29 cellular contexts compared by ENCODE assay signal in genomic region chr22:31439805-31440204, GRCh38. TPM values are rescaled to one million over a fixed set of nuclear protein-coding genes. Genes with fewer than 3 reads are reported as not detected.
A peak's percentile ranks its signal among the peaks of the same experiment; 100 is the strongest.
DNase-seq lines count a peak whose midpoint lies in the region; ATAC-seq and TF ChIP-seq lines count a peak whose summit lies in the region.
"Had no signal": no experiment of that assay in that cellular context is flagged by ENCODE, and none has a peak within 500 bp of the region (broad histone marks: within the 10 kb centered on the region; RNA-seq: fewer than 3 reads in every experiment).

No MANE protein-coding gene starts in this region.

- H3K4me3 ChIP-seq in A673 (ENCODE audit: low read depth, low read length, poor library complexity, severe bottlenecking) (no peak overlapping the region), Caco-2 (ENCODE audit: low read depth, low read length) (no peak overlapping the region), fibroblast of villous mesenchyme (ENCODE audit: low read depth, low read length) (no peak overlapping the region), GM23338 (no peak overlapping the region), suprapubic skin (no peak overlapping the region)
- H3K4me3 ChIP-seq: BLaER1, dorsolateral prefrontal cortex, GM23248, PC-9 had no signal

- H3K36me3 ChIP-seq in A673 (ENCODE audit: insufficient read depth, low read length, poor library complexity, severe bottlenecking) (peaks cover 94% of the 10 kb centered on the region), Caco-2 (ENCODE audit: control insufficient read depth, insufficient read depth, low read length) (no peaks in the 10 kb centered on the region; the same call in 1 of the 2 replicates), GM23338 (ENCODE audit: insufficient read depth) (peaks cover 27% of the 10 kb centered on the region), suprapubic skin (peaks cover 92% of the 10 kb centered on the region)

- H3K9me3 ChIP-seq in A673 (ENCODE audit: low read depth, low read length, poor library complexity, severe bottlenecking) (no peaks in the 10 kb centered on the region), Caco-2 (no peaks in the 10 kb centered on the region), suprapubic skin (no peaks in the 10 kb centered on the region)
- H3K9me3 ChIP-seq: BLaER1 had no signal

- H3K36me3 Mint-ChIP-seq in Caco-2 (ENCODE audit: insufficient read depth, unreplicated experiment) (peaks cover 88% of the 10 kb centered on the region), GM23338 (ENCODE audit: low read depth) (peaks cover 78% of the 10 kb centered on the region)

- H3K4me1 ChIP-seq in A673 (ENCODE audit: insufficient read depth, low read length, poor library complexity, severe bottlenecking) (no peaks in the 10 kb centered on the region), Caco-2 (no peaks in the 10 kb centered on the region), GM23338 (ENCODE audit: insufficient read depth) (no peaks in the 10 kb centered on the region), suprapubic skin (peaks cover 10% of the 10 kb centered on the region)
- H3K4me1 ChIP-seq: BLaER1 had no signal

- TF ChIP-seq CTCF in A673 (conservative IDR thresholded peaks at IDR 0.05; ENCODE audit: low read depth, low read length), result no peak
- no peak for TF ChIP-seq CTCF in Caco-2 (IDR thresholded peaks at IDR 0.05; ENCODE audit: insufficient read depth in 1 of 2, low read depth in 1 of 2, low read length in 1 of 2, severe bottlenecking in 1 of 2, unreplicated experiment in 1 of 2)
- TF ChIP-seq CTCF in fibroblast of villous mesenchyme (IDR thresholded peaks at IDR 0.05; ENCODE audit: insufficient read depth, low read depth, low read length), result no peak
- no peak for TF ChIP-seq CTCF in GM23338 (conservative IDR thresholded peaks at IDR 0.05; ENCODE audit: low read depth in 2 of 2)
- TF ChIP-seq CTCF in suprapubic skin (IDR thresholded peaks at IDR 0.05), result no peak

- DNase-seq in A673 (ENCODE audit: low spot score), result no peak
- no peak for DNase-seq in Caco-2
- peak; percentile 4 for DNase-seq in fibroblast of villous mesenchyme (ENCODE audit: low read depth)
- no peak for DNase-seq in left lobe of liver (ENCODE audit: low spot score)
- DNase-seq in GM23338 (ENCODE audit: low spot score), result no peak
- no peak for DNase-seq in COLO829 (ENCODE audit: low spot score)
- DNase-seq in suprapubic skin (ENCODE audit: low spot score in 2 of 2), result no peak
- DNase-seq in activated CD4-positive, alpha-beta T cell treated with anti-CD3 and anti-CD28 coated beads for 1 hour, result no peak
- DNase-seq: activated CD4-positive, alpha-beta memory T cell treated with anti-CD3 and anti-CD28 coated beads, Interleukin-2, amount 10 ng/mL, durations not matched to agents 7 days and 5 days; activated CD8-positive, alpha-beta memory T cell treated with anti-CD3 and anti-CD28 coated beads, Interleukin-2, amount 50 U/mL, for 4 hours; amniotic stem cell; brain microvascular endothelial cell; COR-L47; DMS79 treated with DMSO at 0.1 percent for 48 hours; GM23248; kidney glomerular epithelial cell; mammary epithelial cell; MM.1S; NCI-H1417; NCI-H2029 treated with DMSO at 0.1 percent for 48 hours; NCI-H2227 treated with DMSO at 0.1 percent for 48 hours; NCI-H526 treated with DMSO at 0.1 percent for 48 hours; PC-9; SHP77; stimulated activated CD4-positive, alpha-beta T cell treated with anti-CD3 and anti-CD28 coated beads, Interleukin-4, amount 100 ng/mL, for 24 hours; trophoblast cell had no signal

- H3K9me3 Mint-ChIP-seq in Caco-2 (ENCODE audit: unreplicated experiment) (no peaks in the 10 kb centered on the region), GM23338 (no peaks in the 10 kb centered on the region)
- H3K9me3 Mint-ChIP-seq: activated CD4-positive, alpha-beta memory T cell treated with anti-CD3 and anti-CD28 coated beads, Interleukin-2, amount 10 ng/mL, durations not matched to agents 7 days and 5 days; activated naive CD4-positive, alpha-beta T cell treated with anti-CD3 and anti-CD28 coated beads, Interleukin-2, amount 50 U/mL, for 24 hours had no signal

- H3K4me2 ChIP-seq in GM23338, result no peak overlapping the region
- H3K4me2 ChIP-seq: BLaER1, PC-9 had no signal

- TF ChIP-seq EP300 in suprapubic skin (IDR thresholded peaks at IDR 0.05), result no peak

- BruUV-seq in A673 (replicated peaks; lab: Mats Ljungman, UMichigan), result TSS peak; percentile 16
- BruUV-seq in Caco-2 (replicated peaks; lab: Mats Ljungman, UMichigan), result no TSS peak

- 51% methylated on average over 7 of the region's 8 CpGs for WGBS in suprapubic skin

- H3K4me1 Mint-ChIP-seq in Caco-2 (ENCODE audit: low read depth, unreplicated experiment) (no peaks in the 10 kb centered on the region), GM23338 (no peaks in the 10 kb centered on the region)
- H3K4me1 Mint-ChIP-seq: activated CD4-positive, alpha-beta memory T cell treated with anti-CD3 and anti-CD28 coated beads, Interleukin-2, amount 10 ng/mL, durations not matched to agents 7 days and 5 days; activated naive CD4-positive, alpha-beta T cell treated with anti-CD3 and anti-CD28 coated beads, Interleukin-2, amount 50 U/mL, for 24 hours had no signal

- H3K27ac Mint-ChIP-seq in Caco-2 (ENCODE audit: unreplicated experiment) (peak overlapping the region; percentile 32), GM23338 (no peak overlapping the region)

- H3K27ac ChIP-seq in A673 (ENCODE audit: low read depth, low read length, poor library complexity, severe bottlenecking), result no peak overlapping the region
- no peak overlapping the region for H3K27ac ChIP-seq in GM23338 (ENCODE audit: low read depth)
- H3K27ac ChIP-seq in suprapubic skin, result no peak overlapping the region
- H3K27ac ChIP-seq: BLaER1, brain microvascular endothelial cell, GM23248, PC-9 had no signal

- ATAC-seq in left lobe of liver, result peak; percentile 11
- ATAC-seq in GM23338, result no peak

- no peak for TF ChIP-seq POLR2A in suprapubic skin (IDR thresholded peaks at IDR 0.05)

- H3K4me3 Mint-ChIP-seq in Caco-2 (ENCODE audit: unreplicated experiment) (no peak overlapping the region), GM23338 (no peak overlapping the region)
- H3K4me3 Mint-ChIP-seq: activated CD4-positive, alpha-beta memory T cell treated with anti-CD3 and anti-CD28 coated beads, Interleukin-2, amount 10 ng/mL, durations not matched to agents 7 days and 5 days; activated naive CD4-positive, alpha-beta T cell treated with anti-CD3 and anti-CD28 coated beads, Interleukin-2, amount 50 U/mL, for 24 hours had no signal

- intact Hi-C loops in A673 (cut with micrococcal nuclease; ENCODE audit: unreplicated experiment) (no loop called here), Caco-2 (cut with micrococcal nuclease; ENCODE audit: unreplicated experiment) (no loop called here)

- no peaks in the 10 kb centered on the region for H3K79me2 ChIP-seq in GM23338 (replicated peaks; ENCODE audit: insufficient read depth)

- no peaks in the 10 kb centered on the region for H3K27me3 Mint-ChIP-seq in Caco-2 (ENCODE audit: insufficient read depth, unreplicated experiment)
- H3K27me3 Mint-ChIP-seq in GM23338 (ENCODE audit: insufficient read depth, low read depth, poor library complexity), result peaks cover 8% of the 10 kb centered on the region
- H3K27me3 Mint-ChIP-seq: activated CD4-positive, alpha-beta memory T cell treated with anti-CD3 and anti-CD28 coated beads, Interleukin-2, amount 10 ng/mL, durations not matched to agents 7 days and 5 days; activated naive CD4-positive, alpha-beta T cell treated with anti-CD3 and anti-CD28 coated beads, Interleukin-2, amount 50 U/mL, for 24 hours had no signal

- CTCF ChIA-PET in A673 (lab: Charles Lee) (no interaction called here), Caco-2 (lab: Charles Lee) (interaction anchor here (2.1 kb wide), 1 partner anchor 12 kb away, joined by 9 read pairs; no protein-coding TSS in a partner anchor)

- H2AFZ ChIP-seq in GM23338, result no peak overlapping the region
- H2AFZ ChIP-seq: GM23248, PC-9 had no signal

- POLR2A ChIA-PET in A673 (lab: Charles Lee; ENCODE audit: low non-redundant PET), result no interaction called here
- POLR2A ChIA-PET in Caco-2 (lab: Charles Lee), result no interaction called here

- H3K27me3 ChIP-seq in A673 (replicated peaks; ENCODE audit: insufficient read depth, low read depth, low read length, poor library complexity), result no peaks in the 10 kb centered on the region
- no peaks in the 10 kb centered on the region for H3K27me3 ChIP-seq in Caco-2 (replicated peaks; ENCODE audit: control insufficient read depth, insufficient read depth, low read length)
- H3K27me3 ChIP-seq in GM23338 (ENCODE audit: insufficient read depth), result no peaks in the 10 kb centered on the region
- H3K27me3 ChIP-seq in suprapubic skin, result no peaks in the 10 kb centered on the region
- H3K27me3 ChIP-seq: BLaER1, brain microvascular endothelial cell, dorsolateral prefrontal cortex had no signal

- peaks cover 13% of the 10 kb centered on the region; the same call in 1 of the 2 replicates for H3F3A ChIP-seq in GM23338 (replicated peaks; ENCODE audit: low read depth)

- H4K20me1 ChIP-seq in GM23338 (replicated peaks; ENCODE audit: insufficient read depth), result peaks cover 9% of the 10 kb centered on the region; the same call in 1 of the 2 replicates

- no peaks in the 10 kb centered on the region for H3K9me2 ChIP-seq in GM23338 (ENCODE audit: insufficient read depth)

RNA-seq across cellular contexts. Expression of gene DRG1, which starts 40.4 kb away (rescaled TPM):
- 115 and 116 TPM in 2 replicates for total RNA-seq in A673 (2021)
- total RNA-seq in Caco-2 (2022), result 78.3 and 87.6 TPM in 2 replicates
- 75.4 and 92.8 TPM in 2 replicates for total RNA-seq in fibroblast of villous mesenchyme
- total RNA-seq in left lobe of liver, result 18.6 TPM
- 63.9 and 69.7 TPM in 2 replicates for total RNA-seq in GM23338 (2014; rRNA removed; shearing (Covaris generic))
- 78.1 and 87.6 TPM in 2 replicates for polyA plus RNA-seq in GM23338 (2016; fragmentation: Nextera tagmentation; extraction: Ambion mirVana)
- total RNA-seq in suprapubic skin, result 10 to 100 TPM; 53.8 to 61.8 (median 55.0) TPM

RNA-seq across cellular contexts. Expression of gene EIF4ENIF1, which starts 49.8 kb away (rescaled TPM):
- total RNA-seq in A673 (2021) (47.7 and 55.5 TPM in 2 replicates), Caco-2 (2022) (37.0 and 39.7 TPM in 2 replicates), fibroblast of villous mesenchyme (13.5 and 25.0 TPM in 2 replicates), left lobe of liver (8.9 TPM), suprapubic skin (10 to 100 TPM; 12.7 to 33.8 (median 22.5) TPM)
- total RNA-seq in GM23338 (2014; rRNA removed; shearing (Covaris generic)), result 10.8 and 13.5 TPM in 2 replicates
- 13.1 and 13.4 TPM in 2 replicates for polyA plus RNA-seq in GM23338 (2016; fragmentation: Nextera tagmentation; extraction: Ambion mirVana)

RNA-seq across cellular contexts. Expression of gene SFI1, which starts 56.5 kb away (rescaled TPM):
- total RNA-seq in A673 (2021), result 61.1 and 61.6 TPM in 2 replicates
- total RNA-seq in Caco-2 (2022), result 55.2 and 62.6 TPM in 2 replicates
- 15.5 and 17.1 TPM in 2 replicates for total RNA-seq in fibroblast of villous mesenchyme
- total RNA-seq in left lobe of liver, result 7.6 TPM
- 23.8 and 25.6 TPM in 2 replicates for total RNA-seq in GM23338 (2014; rRNA removed; shearing (Covaris generic))
- 16.7 and 17.4 TPM in 2 replicates for polyA plus RNA-seq in GM23338 (2016; fragmentation: Nextera tagmentation; extraction: Ambion mirVana)
- total RNA-seq in suprapubic skin, result 100 to 1,000 TPM in 1 of 4 donors, 10 to 100 TPM in 3; 21.2 to 128 (median 40.7) TPM
